1 cellular context compared by ENCODE assay signal in genomic region chr6:51535327-51535726, GRCh38.
TF ChIP-seq lines count a peak whose summit lies in the region.

No MANE protein-coding gene starts in this region.

TF ChIP-seq in GM23338, 12 proteins besides CTCF, POLR2A, EP300 and RAD21:
- TF ChIP-seq ZNF462 (CRISPR knock-in tag; IDR thresholded peaks at IDR 0.05) (no peak), REST (IDR thresholded peaks at IDR 0.05; ENCODE audit: unreplicated experiment) (no peak), POLR2AphosphoS5 (IDR thresholded peaks at IDR 0.05; ENCODE audit: low read depth) (no peak), CREB1 (CRISPR knock-in tag; IDR thresholded peaks at IDR 0.05; ENCODE audit: low read depth) (no peak), EZH2phosphoT487 (IDR thresholded peaks at IDR 0.05; ENCODE audit: unreplicated experiment) (no peak), JUNB (IDR thresholded peaks at IDR 0.05; ENCODE audit: unreplicated experiment) (no peak), ZNF114 (CRISPR knock-in tag; IDR thresholded peaks at IDR 0.05) (no peak), ETS1 (IDR thresholded peaks at IDR 0.05) (no peak), STAT1 (IDR thresholded peaks at IDR 0.05; ENCODE audit: unreplicated experiment) (no peak), ZNF331 (CRISPR knock-in tag; IDR thresholded peaks at IDR 0.05; ENCODE audit: low read depth) (no peak), NANOG (IDR thresholded peaks at IDR 0.05; ENCODE audit: borderline replicate concordance) (no peak), EZH2 (IDR thresholded peaks at IDR 0.05; ENCODE audit: low read depth, unreplicated experiment) (no peak)
TF ChIP-seq in GM23338: peak in this region for 0.
